In genomic region chr3:86785381-86785780, GRCh38 we compare ENCODE assay signal across 11 cellular contexts.
DNase-seq lines count a peak whose midpoint lies in the region; ATAC-seq and TF ChIP-seq lines count a peak whose summit lies in the region.
"Had no signal": no experiment of that assay in that cellular context is flagged by ENCODE, and none has a peak within 500 bp of the region (broad histone marks: within the 10 kb centered on the region; RNA-seq: fewer than 3 reads in every experiment).

No MANE protein-coding gene starts in this region.

- no peaks in the 10 kb centered on the region for H3K27me3 ChIP-seq in colonic mucosa
- H3K27me3 ChIP-seq: BLaER1 had no signal

- DNase-seq in NCI-H2171 treated with DMSO at 0.1 percent for 48 hours (lab: John Stamatoyannopoulos, UW) = peak; percentile 1
- no peak for DNase-seq in NCI-H2171 (lab: John Stamatoyannopoulos, UW)
- DNase-seq in SK-MEL-5 (ENCODE audit: low read depth, low spot score) = peak; percentile 53
- DNase-seq in fibroblast of the conjunctiva (ENCODE audit: low read depth) = peak; percentile 53
- DNase-seq in superior temporal gyrus (ENCODE audit: extremely low spot score) = peak; percentile 66
- no peak for DNase-seq in activated naive CD8-positive, alpha-beta T cell treated with anti-CD3 and anti-CD28 coated beads for 36 hours
- no peak for DNase-seq in omental fat pad (ENCODE audit: low spot score)
- no peak for DNase-seq in colonic mucosa
- DNase-seq: activated CD4-positive, alpha-beta T cell treated with anti-CD3 and anti-CD28 coated beads, Interleukin-2, amount 50 U/mL, for 48 hours had no signal

- no peaks in the 10 kb centered on the region for H3K4me1 ChIP-seq in colonic mucosa
- H3K4me1 ChIP-seq: BLaER1 had no signal

- no peaks in the 10 kb centered on the region for H3K9me3 Mint-ChIP-seq in activated naive CD8-positive, alpha-beta T cell treated with anti-CD3 and anti-CD28 coated beads for 36 hours

- H3K9ac ChIP-seq in colonic mucosa (ENCODE audit: low read depth in 2 of 2, low read length in 2 of 2) = no peak overlapping the region
- H3K9ac ChIP-seq: BLaER1 had no signal

- no peak overlapping the region for H3K27ac ChIP-seq in colonic mucosa
- H3K27ac ChIP-seq: BLaER1 had no signal

- H3K36me3 ChIP-seq in colonic mucosa = no peaks in the 10 kb centered on the region
- H3K36me3 ChIP-seq: BLaER1 had no signal

- TF ChIP-seq CTCF in omental fat pad (IDR thresholded peaks at IDR 0.05) = no peak
- no peak for TF ChIP-seq CTCF in colonic mucosa (IDR thresholded peaks at IDR 0.05)

- no peaks in the 10 kb centered on the region for H3K27me3 Mint-ChIP-seq in activated naive CD8-positive, alpha-beta T cell treated with anti-CD3 and anti-CD28 coated beads for 36 hours

- no peaks in the 10 kb centered on the region for H3K9me3 ChIP-seq in colonic mucosa
- H3K9me3 ChIP-seq: BLaER1 had no signal

- no peak overlapping the region for H3K4me3 Mint-ChIP-seq in activated naive CD8-positive, alpha-beta T cell treated with anti-CD3 and anti-CD28 coated beads for 36 hours

- H3K27ac Mint-ChIP-seq in activated naive CD8-positive, alpha-beta T cell treated with anti-CD3 and anti-CD28 coated beads for 36 hours = no peak overlapping the region

- no peaks in the 10 kb centered on the region for H3K4me1 Mint-ChIP-seq in activated naive CD8-positive, alpha-beta T cell treated with anti-CD3 and anti-CD28 coated beads for 36 hours

- in situ Hi-C loops in SK-MEL-5 (cut with HindIII; ENCODE audit: low pct_unique_long_range_greater_than_20kb, low sequenced_read_pairs) = no loop called here

- H3K36me3 Mint-ChIP-seq in activated naive CD8-positive, alpha-beta T cell treated with anti-CD3 and anti-CD28 coated beads for 36 hours = no peaks in the 10 kb centered on the region

- H3K4me3 ChIP-seq in colonic mucosa = no peak overlapping the region
- H3K4me3 ChIP-seq: BLaER1 had no signal

- ATAC-seq in omental fat pad (ENCODE audit: low FRiP score) = no peak
- ATAC-seq: Panc1 had no signal

- intact Hi-C loops in colonic mucosa (cut with DNase I) = no loop called here

Comparison
In these comparisons a context has a peak if more than half of its experiments do, and no peak if none do; other contexts are left out.
1. DNase-seq: peak in NCI-H2171 treated with DMSO at 0.1 percent for 48 hours (single experiment), SK-MEL-5 (single experiment), fibroblast of the conjunctiva (single experiment) and superior temporal gyrus (single experiment); none in NCI-H2171 (single experiment), activated naive CD8-positive, alpha-beta T cell treated with anti-CD3 and anti-CD28 coated beads for 36 hours (single experiment), omental fat pad (single experiment) and colonic mucosa (single experiment).